In the genomic region with DNA sequence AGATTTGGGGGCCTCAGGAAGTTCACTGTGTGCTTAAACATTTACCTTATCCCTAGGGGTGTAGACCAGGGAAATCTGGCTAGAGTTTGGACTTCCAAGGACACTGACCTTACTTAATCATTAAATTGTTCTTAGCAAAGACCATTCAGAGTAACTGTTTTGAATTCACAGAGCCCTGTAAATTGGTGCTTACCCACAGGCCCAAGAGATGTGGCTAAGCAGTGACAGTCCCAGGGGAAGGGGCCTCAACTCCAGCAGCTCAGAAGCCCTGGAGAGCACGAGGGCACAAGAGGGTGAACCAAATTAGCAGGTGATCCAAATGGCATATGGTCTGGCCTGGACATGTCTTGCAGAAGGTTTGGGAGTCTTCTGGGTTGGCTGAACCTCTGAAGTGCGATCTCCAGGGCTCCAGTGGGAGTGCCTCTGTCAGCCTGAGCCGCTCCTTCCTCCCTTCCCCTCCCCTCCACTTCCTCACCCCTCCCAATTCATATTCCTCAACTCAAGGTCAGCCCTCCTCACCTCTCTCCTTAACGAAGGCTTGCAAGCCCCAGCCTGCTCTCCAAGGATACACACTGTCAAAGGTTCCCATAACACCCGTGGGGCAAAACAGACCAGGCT, we compare ENCODE assay signal across 1 cellular context.
TF ChIP-seq lines count a peak whose summit lies in the region.

No MANE protein-coding gene starts in this region.

TF ChIP-seq in HepG2, 621 proteins besides CTCF, POLR2A, EP300 and RAD21 (continues in another document):
- peak; percentile 92 for TF ChIP-seq ZNF432 (CRISPR knock-in tag; IDR thresholded peaks at IDR 0.05; ENCODE audit: borderline replicate concordance)
- TF ChIP-seq, protein P1, sequence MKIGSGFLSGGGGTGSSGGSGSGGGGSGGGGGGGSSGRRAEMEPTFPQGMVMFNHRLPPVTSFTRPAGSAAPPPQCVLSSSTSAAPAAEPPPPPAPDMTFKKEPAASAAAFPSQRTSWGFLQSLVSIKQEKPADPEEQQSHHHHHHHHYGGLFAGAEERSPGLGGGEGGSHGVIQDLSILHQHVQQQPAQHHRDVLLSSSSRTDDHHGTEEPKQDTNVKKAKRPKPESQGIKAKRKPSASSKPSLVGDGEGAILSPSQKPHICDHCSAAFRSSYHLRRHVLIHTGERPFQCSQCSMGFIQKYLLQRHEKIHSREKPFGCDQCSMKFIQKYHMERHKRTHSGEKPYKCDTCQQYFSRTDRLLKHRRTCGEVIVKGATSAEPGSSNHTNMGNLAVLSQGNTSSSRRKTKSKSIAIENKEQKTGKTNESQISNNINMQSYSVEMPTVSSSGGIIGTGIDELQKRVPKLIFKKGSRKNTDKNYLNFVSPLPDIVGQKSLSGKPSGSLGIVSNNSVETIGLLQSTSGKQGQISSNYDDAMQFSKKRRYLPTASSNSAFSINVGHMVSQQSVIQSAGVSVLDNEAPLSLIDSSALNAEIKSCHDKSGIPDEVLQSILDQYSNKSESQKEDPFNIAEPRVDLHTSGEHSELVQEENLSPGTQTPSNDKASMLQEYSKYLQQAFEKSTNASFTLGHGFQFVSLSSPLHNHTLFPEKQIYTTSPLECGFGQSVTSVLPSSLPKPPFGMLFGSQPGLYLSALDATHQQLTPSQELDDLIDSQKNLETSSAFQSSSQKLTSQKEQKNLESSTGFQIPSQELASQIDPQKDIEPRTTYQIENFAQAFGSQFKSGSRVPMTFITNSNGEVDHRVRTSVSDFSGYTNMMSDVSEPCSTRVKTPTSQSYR (CRISPR knock-in tag; IDR thresholded peaks at IDR 0.05; ENCODE audit: borderline replicate concordance): no peak
- no peak for TF ChIP-seq ZBTB1 (CRISPR knock-in tag; IDR thresholded peaks at IDR 0.05; ENCODE audit: borderline replicate concordance)
- TF ChIP-seq SATB2 (CRISPR knock-in tag; IDR thresholded peaks at IDR 0.05): no peak
- no peak for TF ChIP-seq MIER2 (CRISPR knock-in tag; IDR thresholded peaks at IDR 0.05)
- no peak for TF ChIP-seq ZNF333 (CRISPR knock-in tag; IDR thresholded peaks at IDR 0.05; ENCODE audit: borderline replicate concordance)
- no peak for TF ChIP-seq RBM22 (optimal IDR thresholded peaks at IDR 0.05; ENCODE audit: low read length)
- TF ChIP-seq, protein P2, sequence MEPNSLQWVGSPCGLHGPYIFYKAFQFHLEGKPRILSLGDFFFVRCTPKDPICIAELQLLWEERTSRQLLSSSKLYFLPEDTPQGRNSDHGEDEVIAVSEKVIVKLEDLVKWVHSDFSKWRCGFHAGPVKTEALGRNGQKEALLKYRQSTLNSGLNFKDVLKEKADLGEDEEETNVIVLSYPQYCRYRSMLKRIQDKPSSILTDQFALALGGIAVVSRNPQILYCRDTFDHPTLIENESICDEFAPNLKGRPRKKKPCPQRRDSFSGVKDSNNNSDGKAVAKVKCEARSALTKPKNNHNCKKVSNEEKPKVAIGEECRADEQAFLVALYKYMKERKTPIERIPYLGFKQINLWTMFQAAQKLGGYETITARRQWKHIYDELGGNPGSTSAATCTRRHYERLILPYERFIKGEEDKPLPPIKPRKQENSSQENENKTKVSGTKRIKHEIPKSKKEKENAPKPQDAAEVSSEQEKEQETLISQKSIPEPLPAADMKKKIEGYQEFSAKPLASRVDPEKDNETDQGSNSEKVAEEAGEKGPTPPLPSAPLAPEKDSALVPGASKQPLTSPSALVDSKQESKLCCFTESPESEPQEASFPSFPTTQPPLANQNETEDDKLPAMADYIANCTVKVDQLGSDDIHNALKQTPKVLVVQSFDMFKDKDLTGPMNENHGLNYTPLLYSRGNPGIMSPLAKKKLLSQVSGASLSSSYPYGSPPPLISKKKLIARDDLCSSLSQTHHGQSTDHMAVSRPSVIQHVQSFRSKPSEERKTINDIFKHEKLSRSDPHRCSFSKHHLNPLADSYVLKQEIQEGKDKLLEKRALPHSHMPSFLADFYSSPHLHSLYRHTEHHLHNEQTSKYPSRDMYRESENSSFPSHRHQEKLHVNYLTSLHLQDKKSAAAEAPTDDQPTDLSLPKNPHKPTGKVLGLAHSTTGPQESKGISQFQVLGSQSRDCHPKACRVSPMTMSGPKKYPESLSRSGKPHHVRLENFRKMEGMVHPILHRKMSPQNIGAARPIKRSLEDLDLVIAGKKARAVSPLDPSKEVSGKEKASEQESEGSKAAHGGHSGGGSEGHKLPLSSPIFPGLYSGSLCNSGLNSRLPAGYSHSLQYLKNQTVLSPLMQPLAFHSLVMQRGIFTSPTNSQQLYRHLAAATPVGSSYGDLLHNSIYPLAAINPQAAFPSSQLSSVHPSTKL (CRISPR knock-in tag; IDR thresholded peaks at IDR 0.05): peak; percentile 43; the same call in 1 of the 2 replicates
- no peak for TF ChIP-seq ZMAT5 (CRISPR knock-in tag; IDR thresholded peaks at IDR 0.05; ENCODE audit: borderline replicate concordance, low read depth)
- TF ChIP-seq KLF15 (CRISPR knock-in tag; IDR thresholded peaks at IDR 0.05; ENCODE audit: borderline replicate concordance): no peak
- TF ChIP-seq, protein P3, sequence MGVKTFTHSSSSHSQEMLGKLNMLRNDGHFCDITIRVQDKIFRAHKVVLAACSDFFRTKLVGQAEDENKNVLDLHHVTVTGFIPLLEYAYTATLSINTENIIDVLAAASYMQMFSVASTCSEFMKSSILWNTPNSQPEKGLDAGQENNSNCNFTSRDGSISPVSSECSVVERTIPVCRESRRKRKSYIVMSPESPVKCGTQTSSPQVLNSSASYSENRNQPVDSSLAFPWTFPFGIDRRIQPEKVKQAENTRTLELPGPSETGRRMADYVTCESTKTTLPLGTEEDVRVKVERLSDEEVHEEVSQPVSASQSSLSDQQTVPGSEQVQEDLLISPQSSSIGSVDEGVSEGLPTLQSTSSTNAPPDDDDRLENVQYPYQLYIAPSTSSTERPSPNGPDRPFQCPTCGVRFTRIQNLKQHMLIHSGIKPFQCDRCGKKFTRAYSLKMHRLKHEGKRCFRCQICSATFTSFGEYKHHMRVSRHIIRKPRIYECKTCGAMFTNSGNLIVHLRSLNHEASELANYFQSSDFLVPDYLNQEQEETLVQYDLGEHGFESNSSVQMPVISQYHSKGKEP (CRISPR knock-in tag; IDR thresholded peaks at IDR 0.05): no peak
- TF ChIP-seq ESRRA (CRISPR knock-in tag; IDR thresholded peaks at IDR 0.05; ENCODE audit: low read depth): peak; percentile 25; the same call in 1 of the 2 replicates
- TF ChIP-seq ZNF878 (CRISPR knock-in tag; IDR thresholded peaks at IDR 0.05): no peak
- TF ChIP-seq REXO4 (CRISPR knock-in tag; IDR thresholded peaks at IDR 0.05; ENCODE audit: borderline replicate concordance): no peak
- no peak for TF ChIP-seq JUND (CRISPR knock-in tag; IDR thresholded peaks at IDR 0.05)
- no peak for TF ChIP-seq KAT7 (CRISPR knock-in tag; IDR thresholded peaks at IDR 0.05; ENCODE audit: borderline replicate concordance)
- no peak for TF ChIP-seq ZNF598 (CRISPR knock-in tag; IDR thresholded peaks at IDR 0.05; ENCODE audit: borderline replicate concordance)
- no peak for TF ChIP-seq RARG (CRISPR knock-in tag; IDR thresholded peaks at IDR 0.05; ENCODE audit: low read depth)
- TF ChIP-seq ZNF816 (CRISPR knock-in tag; IDR thresholded peaks at IDR 0.05; ENCODE audit: borderline replicate concordance): no peak
- peak; percentile 32; the same call in 1 of the 2 replicates for TF ChIP-seq BCL6 (CRISPR knock-in tag; IDR thresholded peaks at IDR 0.05)
- TF ChIP-seq ETV5 (CRISPR knock-in tag; IDR thresholded peaks at IDR 0.05; ENCODE audit: borderline replicate concordance): peak; percentile 69; the same call in 1 of the 2 replicates
- no peak for TF ChIP-seq ATF6 (CRISPR knock-in tag; conservative IDR thresholded peaks at IDR 0.05)
- TF ChIP-seq ZNF101 (CRISPR knock-in tag; IDR thresholded peaks at IDR 0.05; ENCODE audit: borderline replicate concordance, low read depth): no peak
- no peak for TF ChIP-seq SPEN (CRISPR knock-in tag; IDR thresholded peaks at IDR 0.05; ENCODE audit: low read depth)
- peak; percentile 62; the same call in 1 of the 2 replicates for TF ChIP-seq ZNF772 (CRISPR knock-in tag; IDR thresholded peaks at IDR 0.05)
- TF ChIP-seq ZNF18 (CRISPR knock-in tag; IDR thresholded peaks at IDR 0.05; ENCODE audit: insufficient replicate concordance): peak; percentile 25
- no peak for TF ChIP-seq ISX (CRISPR knock-in tag; conservative IDR thresholded peaks at IDR 0.05)
- TF ChIP-seq ZNF761 (CRISPR knock-in tag; conservative IDR thresholded peaks at IDR 0.05): peak; percentile 55; the same call in 1 of the 2 replicates
- no peak for TF ChIP-seq RFXANK (CRISPR knock-in tag; IDR thresholded peaks at IDR 0.05)
- no peak for TF ChIP-seq KDM1A (CRISPR knock-in tag; IDR thresholded peaks at IDR 0.05)
- no peak for TF ChIP-seq ZFAT (CRISPR knock-in tag; conservative IDR thresholded peaks at IDR 0.05)
- no peak for TF ChIP-seq CENPBD1 (CRISPR knock-in tag; IDR thresholded peaks at IDR 0.05; ENCODE audit: borderline replicate concordance, low read depth)
- no peak for TF ChIP-seq ZNF496 (CRISPR knock-in tag; IDR thresholded peaks at IDR 0.05; ENCODE audit: insufficient replicate concordance)
- TF ChIP-seq GFI1 (CRISPR knock-in tag; IDR thresholded peaks at IDR 0.05; ENCODE audit: borderline replicate concordance): peak; percentile 86; the same call in 1 of the 2 replicates
- TF ChIP-seq, protein P4, sequence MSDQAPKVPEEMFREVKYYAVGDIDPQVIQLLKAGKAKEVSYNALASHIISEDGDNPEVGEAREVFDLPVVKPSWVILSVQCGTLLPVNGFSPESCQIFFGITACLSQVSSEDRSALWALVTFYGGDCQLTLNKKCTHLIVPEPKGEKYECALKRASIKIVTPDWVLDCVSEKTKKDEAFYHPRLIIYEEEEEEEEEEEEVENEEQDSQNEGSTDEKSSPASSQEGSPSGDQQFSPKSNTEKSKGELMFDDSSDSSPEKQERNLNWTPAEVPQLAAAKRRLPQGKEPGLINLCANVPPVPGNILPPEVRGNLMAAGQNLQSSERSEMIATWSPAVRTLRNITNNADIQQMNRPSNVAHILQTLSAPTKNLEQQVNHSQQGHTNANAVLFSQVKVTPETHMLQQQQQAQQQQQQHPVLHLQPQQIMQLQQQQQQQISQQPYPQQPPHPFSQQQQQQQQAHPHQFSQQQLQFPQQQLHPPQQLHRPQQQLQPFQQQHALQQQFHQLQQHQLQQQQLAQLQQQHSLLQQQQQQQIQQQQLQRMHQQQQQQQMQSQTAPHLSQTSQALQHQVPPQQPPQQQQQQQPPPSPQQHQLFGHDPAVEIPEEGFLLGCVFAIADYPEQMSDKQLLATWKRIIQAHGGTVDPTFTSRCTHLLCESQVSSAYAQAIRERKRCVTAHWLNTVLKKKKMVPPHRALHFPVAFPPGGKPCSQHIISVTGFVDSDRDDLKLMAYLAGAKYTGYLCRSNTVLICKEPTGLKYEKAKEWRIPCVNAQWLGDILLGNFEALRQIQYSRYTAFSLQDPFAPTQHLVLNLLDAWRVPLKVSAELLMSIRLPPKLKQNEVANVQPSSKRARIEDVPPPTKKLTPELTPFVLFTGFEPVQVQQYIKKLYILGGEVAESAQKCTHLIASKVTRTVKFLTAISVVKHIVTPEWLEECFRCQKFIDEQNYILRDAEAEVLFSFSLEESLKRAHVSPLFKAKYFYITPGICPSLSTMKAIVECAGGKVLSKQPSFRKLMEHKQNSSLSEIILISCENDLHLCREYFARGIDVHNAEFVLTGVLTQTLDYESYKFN (CRISPR knock-in tag; conservative IDR thresholded peaks at IDR 0.05): peak; percentile 88
- no peak for TF ChIP-seq ZNF841 (CRISPR knock-in tag; IDR thresholded peaks at IDR 0.05; ENCODE audit: borderline replicate concordance)
- TF ChIP-seq ZSCAN30 (CRISPR knock-in tag; IDR thresholded peaks at IDR 0.05): no peak
- peak; percentile 46 for TF ChIP-seq SALL1 (CRISPR knock-in tag; IDR thresholded peaks at IDR 0.05)
